1 cellular context compared by ENCODE assay signal in the genomic region with DNA sequence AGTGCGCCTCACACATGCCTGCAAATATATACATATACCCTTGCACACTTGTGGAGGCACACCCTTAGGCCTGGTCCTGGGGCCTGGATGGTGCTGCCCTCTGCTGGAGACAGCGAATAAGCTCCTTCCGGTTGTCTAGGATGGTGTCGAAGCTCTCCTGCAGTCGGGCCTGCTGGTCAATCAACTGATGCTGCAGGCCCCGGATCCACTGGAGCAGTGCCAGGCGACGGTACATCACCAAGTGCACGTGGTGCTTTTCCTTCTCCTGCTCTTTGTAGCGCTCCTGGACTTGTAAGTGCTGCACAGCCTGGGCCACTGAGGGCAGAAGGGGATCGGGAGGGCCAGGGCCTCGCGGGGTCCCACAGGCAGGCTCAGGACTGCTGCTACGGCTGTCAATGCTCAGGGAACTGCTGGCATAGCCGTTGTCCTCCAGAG.
TF ChIP-seq lines count a peak whose summit lies in the region.

No MANE protein-coding gene starts in this region.

TF ChIP-seq in K562, 482 proteins besides CTCF, POLR2A, EP300 and RAD21 (continued from another document and continues in another):
- TF ChIP-seq, protein P1, sequence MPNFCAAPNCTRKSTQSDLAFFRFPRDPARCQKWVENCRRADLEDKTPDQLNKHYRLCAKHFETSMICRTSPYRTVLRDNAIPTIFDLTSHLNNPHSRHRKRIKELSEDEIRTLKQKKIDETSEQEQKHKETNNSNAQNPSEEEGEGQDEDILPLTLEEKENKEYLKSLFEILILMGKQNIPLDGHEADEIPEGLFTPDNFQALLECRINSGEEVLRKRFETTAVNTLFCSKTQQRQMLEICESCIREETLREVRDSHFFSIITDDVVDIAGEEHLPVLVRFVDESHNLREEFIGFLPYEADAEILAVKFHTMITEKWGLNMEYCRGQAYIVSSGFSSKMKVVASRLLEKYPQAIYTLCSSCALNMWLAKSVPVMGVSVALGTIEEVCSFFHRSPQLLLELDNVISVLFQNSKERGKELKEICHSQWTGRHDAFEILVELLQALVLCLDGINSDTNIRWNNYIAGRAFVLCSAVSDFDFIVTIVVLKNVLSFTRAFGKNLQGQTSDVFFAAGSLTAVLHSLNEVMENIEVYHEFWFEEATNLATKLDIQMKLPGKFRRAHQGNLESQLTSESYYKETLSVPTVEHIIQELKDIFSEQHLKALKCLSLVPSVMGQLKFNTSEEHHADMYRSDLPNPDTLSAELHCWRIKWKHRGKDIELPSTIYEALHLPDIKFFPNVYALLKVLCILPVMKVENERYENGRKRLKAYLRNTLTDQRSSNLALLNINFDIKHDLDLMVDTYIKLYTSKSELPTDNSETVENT (CRISPR knock-in tag; IDR thresholded peaks at IDR 0.05), result no peak
- 0 out of 2 replicates have a peak, but pooled peaks have one; percentile 20 for TF ChIP-seq MAFK (IDR thresholded peaks at IDR 0.05; ENCODE audit: low read length)
- TF ChIP-seq GTF2F1 (IDR thresholded peaks at IDR 0.05; ENCODE audit: low read depth, low read length), result no peak
- no peak for TF ChIP-seq BRF1 (IDR thresholded peaks at IDR 0.05; ENCODE audit: borderline replicate concordance, extremely low read depth, insufficient read length)
- TF ChIP-seq EP400 (IDR thresholded peaks at IDR 0.05), result no peak
- peak; percentile 97 for TF ChIP-seq ETV1 (tag; conservative IDR thresholded peaks at IDR 0.05; ENCODE audit: low read depth)
- no peak for TF ChIP-seq POLR2AphosphoS2 (IDR thresholded peaks at IDR 0.05; ENCODE audit: low read length)
- TF ChIP-seq, protein P2, sequence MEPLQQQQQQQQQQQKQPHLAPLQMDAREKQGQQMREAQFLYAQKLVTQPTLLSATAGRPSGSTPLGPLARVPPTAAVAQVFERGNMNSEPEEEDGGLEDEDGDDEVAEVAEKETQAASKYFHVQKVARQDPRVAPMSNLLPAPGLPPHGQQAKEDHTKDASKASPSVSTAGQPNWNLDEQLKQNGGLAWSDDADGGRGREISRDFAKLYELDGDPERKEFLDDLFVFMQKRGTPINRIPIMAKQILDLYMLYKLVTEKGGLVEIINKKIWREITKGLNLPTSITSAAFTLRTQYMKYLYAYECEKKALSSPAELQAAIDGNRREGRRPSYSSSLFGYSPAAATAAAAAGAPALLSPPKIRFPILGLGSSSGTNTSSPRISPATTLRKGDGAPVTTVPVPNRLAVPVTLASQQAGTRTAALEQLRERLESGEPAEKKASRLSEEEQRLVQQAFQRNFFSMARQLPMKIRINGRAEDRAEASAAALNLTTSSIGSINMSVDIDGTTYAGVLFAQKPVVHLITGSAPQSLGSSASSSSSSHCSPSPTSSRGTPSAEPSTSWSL (CRISPR knock-in tag; IDR thresholded peaks at IDR 0.05; ENCODE audit: borderline replicate concordance), result no peak
- TF ChIP-seq, protein P3, sequence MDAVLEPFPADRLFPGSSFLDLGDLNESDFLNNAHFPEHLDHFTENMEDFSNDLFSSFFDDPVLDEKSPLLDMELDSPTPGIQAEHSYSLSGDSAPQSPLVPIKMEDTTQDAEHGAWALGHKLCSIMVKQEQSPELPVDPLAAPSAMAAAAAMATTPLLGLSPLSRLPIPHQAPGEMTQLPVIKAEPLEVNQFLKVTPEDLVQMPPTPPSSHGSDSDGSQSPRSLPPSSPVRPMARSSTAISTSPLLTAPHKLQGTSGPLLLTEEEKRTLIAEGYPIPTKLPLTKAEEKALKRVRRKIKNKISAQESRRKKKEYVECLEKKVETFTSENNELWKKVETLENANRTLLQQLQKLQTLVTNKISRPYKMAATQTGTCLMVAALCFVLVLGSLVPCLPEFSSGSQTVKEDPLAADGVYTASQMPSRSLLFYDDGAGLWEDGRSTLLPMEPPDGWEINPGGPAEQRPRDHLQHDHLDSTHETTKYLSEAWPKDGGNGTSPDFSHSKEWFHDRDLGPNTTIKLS (IDR thresholded peaks at IDR 0.05; ENCODE audit: borderline replicate concordance, low read depth), result no peak
- TF ChIP-seq, protein P4, sequence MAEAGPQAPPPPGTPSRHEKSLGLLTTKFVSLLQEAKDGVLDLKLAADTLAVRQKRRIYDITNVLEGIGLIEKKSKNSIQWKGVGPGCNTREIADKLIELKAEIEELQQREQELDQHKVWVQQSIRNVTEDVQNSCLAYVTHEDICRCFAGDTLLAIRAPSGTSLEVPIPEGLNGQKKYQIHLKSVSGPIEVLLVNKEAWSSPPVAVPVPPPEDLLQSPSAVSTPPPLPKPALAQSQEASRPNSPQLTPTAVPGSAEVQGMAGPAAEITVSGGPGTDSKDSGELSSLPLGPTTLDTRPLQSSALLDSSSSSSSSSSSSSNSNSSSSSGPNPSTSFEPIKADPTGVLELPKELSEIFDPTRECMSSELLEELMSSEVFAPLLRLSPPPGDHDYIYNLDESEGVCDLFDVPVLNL (CRISPR knock-in tag; IDR thresholded peaks at IDR 0.05; ENCODE audit: low read depth), result 0 out of 2 replicates have a peak, but pooled peaks have one; percentile 25
- no peak for TF ChIP-seq MXI1 (IDR thresholded peaks at IDR 0.05; ENCODE audit: low read depth, low read length)
- TF ChIP-seq SNRNP70 (optimal IDR thresholded peaks at IDR 0.05; ENCODE audit: low read depth, low read length), result peak; percentile 15
- TF ChIP-seq, protein P5, sequence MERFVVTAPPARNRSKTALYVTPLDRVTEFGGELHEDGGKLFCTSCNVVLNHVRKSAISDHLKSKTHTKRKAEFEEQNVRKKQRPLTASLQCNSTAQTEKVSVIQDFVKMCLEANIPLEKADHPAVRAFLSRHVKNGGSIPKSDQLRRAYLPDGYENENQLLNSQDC (CRISPR knock-in tag; IDR thresholded peaks at IDR 0.05), result no peak
- TF ChIP-seq, protein P6, sequence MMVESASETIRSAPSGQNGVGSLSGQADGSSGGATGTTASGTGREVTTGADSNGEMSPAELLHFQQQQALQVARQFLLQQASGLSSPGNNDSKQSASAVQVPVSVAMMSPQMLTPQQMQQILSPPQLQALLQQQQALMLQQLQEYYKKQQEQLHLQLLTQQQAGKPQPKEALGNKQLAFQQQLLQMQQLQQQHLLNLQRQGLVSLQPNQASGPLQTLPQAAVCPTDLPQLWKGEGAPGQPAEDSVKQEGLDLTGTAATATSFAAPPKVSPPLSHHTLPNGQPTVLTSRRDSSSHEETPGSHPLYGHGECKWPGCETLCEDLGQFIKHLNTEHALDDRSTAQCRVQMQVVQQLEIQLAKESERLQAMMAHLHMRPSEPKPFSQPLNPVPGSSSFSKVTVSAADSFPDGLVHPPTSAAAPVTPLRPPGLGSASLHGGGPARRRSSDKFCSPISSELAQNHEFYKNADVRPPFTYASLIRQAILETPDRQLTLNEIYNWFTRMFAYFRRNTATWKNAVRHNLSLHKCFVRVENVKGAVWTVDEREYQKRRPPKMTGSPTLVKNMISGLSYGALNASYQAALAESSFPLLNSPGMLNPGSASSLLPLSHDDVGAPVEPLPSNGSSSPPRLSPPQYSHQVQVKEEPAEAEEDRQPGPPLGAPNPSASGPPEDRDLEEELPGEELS (CRISPR knock-in tag; IDR thresholded peaks at IDR 0.05; ENCODE audit: borderline replicate concordance), result no peak
- TF ChIP-seq RFX1 (IDR thresholded peaks at IDR 0.05), result no peak
- TF ChIP-seq POLR3G (IDR thresholded peaks at IDR 0.05; ENCODE audit: extremely low read depth, insufficient read length, insufficient replicate concordance), result no peak
- no peak for TF ChIP-seq CHD2 (IDR thresholded peaks at IDR 0.05; ENCODE audit: low read depth, low read length)
- TF ChIP-seq, protein P7, sequence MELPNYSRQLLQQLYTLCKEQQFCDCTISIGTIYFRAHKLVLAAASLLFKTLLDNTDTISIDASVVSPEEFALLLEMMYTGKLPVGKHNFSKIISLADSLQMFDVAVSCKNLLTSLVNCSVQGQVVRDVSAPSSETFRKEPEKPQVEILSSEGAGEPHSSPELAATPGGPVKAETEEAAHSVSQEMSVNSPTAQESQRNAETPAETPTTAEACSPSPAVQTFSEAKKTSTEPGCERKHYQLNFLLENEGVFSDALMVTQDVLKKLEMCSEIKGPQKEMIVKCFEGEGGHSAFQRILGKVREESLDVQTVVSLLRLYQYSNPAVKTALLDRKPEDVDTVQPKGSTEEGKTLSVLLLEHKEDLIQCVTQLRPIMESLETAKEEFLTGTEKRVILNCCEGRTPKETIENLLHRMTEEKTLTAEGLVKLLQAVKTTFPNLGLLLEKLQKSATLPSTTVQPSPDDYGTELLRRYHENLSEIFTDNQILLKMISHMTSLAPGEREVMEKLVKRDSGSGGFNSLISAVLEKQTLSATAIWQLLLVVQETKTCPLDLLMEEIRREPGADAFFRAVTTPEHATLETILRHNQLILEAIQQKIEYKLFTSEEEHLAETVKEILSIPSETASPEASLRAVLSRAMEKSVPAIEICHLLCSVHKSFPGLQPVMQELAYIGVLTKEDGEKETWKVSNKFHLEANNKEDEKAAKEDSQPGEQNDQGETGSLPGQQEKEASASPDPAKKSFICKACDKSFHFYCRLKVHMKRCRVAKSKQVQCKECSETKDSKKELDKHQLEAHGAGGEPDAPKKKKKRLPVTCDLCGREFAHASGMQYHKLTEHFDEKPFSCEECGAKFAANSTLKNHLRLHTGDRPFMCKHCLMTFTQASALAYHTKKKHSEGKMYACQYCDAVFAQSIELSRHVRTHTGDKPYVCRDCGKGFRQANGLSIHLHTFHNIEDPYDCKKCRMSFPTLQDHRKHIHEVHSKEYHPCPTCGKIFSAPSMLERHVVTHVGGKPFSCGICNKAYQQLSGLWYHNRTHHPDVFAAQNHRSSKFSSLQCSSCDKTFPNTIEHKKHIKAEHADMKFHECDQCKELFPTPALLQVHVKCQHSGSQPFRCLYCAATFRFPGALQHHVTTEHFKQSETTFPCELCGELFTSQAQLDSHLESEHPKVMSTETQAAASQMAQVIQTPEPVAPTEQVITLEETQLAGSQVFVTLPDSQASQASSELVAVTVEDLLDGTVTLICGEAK (IDR thresholded peaks at IDR 0.05), result no peak
- TF ChIP-seq, protein P7 (CRISPR knock-in tag; IDR thresholded peaks at IDR 0.05), result no peak
- TF ChIP-seq ZFPM2 (CRISPR knock-in tag; IDR thresholded peaks at IDR 0.05), result no peak
- no peak for TF ChIP-seq CREB1 (IDR thresholded peaks at IDR 0.05)
- 0 out of 2 replicates have a peak, but pooled peaks have one; percentile 47 for TF ChIP-seq CREB1 (CRISPR knock-in tag; IDR thresholded peaks at IDR 0.05)
- no peak for TF ChIP-seq CHD1 (IDR thresholded peaks at IDR 0.05; ENCODE audit: low read length)
- TF ChIP-seq SRF (CRISPR knock-in tag; IDR thresholded peaks at IDR 0.05), result no peak
- no peak for TF ChIP-seq LCOR (CRISPR knock-in tag; IDR thresholded peaks at IDR 0.05)
- peak; percentile 22; the same call in 1 of the 2 replicates for TF ChIP-seq STAG1 (CRISPR knock-in tag; IDR thresholded peaks at IDR 0.05; ENCODE audit: borderline replicate concordance)
- TF ChIP-seq PHF8 (IDR thresholded peaks at IDR 0.05; ENCODE audit: borderline replicate concordance, low read length), result no peak
- TF ChIP-seq CTBP1 (IDR thresholded peaks at IDR 0.05; ENCODE audit: borderline replicate concordance), result peak; percentile 75; the same call in 1 of the 2 replicates
- TF ChIP-seq CBX8 (IDR thresholded peaks at IDR 0.05; ENCODE audit: borderline replicate concordance, extremely low read depth, low read depth, low read length, poor library complexity, severe bottlenecking), result no peak
- 0 out of 2 replicates have a peak, but pooled peaks have one; percentile 13 for TF ChIP-seq RBFOX2 (IDR thresholded peaks at IDR 0.05; ENCODE audit: low read depth, low read length)
- no peak for TF ChIP-seq FOXJ2 (tag; IDR thresholded peaks at IDR 0.05)
- TF ChIP-seq, protein P8, sequence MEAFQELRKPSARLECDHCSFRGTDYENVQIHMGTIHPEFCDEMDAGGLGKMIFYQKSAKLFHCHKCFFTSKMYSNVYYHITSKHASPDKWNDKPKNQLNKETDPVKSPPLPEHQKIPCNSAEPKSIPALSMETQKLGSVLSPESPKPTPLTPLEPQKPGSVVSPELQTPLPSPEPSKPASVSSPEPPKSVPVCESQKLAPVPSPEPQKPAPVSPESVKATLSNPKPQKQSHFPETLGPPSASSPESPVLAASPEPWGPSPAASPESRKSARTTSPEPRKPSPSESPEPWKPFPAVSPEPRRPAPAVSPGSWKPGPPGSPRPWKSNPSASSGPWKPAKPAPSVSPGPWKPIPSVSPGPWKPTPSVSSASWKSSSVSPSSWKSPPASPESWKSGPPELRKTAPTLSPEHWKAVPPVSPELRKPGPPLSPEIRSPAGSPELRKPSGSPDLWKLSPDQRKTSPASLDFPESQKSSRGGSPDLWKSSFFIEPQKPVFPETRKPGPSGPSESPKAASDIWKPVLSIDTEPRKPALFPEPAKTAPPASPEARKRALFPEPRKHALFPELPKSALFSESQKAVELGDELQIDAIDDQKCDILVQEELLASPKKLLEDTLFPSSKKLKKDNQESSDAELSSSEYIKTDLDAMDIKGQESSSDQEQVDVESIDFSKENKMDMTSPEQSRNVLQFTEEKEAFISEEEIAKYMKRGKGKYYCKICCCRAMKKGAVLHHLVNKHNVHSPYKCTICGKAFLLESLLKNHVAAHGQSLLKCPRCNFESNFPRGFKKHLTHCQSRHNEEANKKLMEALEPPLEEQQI (IDR thresholded peaks at IDR 0.05), result no peak
- TF ChIP-seq GABPA (tag; conservative IDR thresholded peaks at IDR 0.05; ENCODE audit: low read depth), result peak; percentile 75
- 0 out of 2 replicates have a peak, but pooled peaks have one; percentile 57 for TF ChIP-seq ZC3H11A (IDR thresholded peaks at IDR 0.05; ENCODE audit: low read depth, low read length)
